In the genomic region with DNA sequence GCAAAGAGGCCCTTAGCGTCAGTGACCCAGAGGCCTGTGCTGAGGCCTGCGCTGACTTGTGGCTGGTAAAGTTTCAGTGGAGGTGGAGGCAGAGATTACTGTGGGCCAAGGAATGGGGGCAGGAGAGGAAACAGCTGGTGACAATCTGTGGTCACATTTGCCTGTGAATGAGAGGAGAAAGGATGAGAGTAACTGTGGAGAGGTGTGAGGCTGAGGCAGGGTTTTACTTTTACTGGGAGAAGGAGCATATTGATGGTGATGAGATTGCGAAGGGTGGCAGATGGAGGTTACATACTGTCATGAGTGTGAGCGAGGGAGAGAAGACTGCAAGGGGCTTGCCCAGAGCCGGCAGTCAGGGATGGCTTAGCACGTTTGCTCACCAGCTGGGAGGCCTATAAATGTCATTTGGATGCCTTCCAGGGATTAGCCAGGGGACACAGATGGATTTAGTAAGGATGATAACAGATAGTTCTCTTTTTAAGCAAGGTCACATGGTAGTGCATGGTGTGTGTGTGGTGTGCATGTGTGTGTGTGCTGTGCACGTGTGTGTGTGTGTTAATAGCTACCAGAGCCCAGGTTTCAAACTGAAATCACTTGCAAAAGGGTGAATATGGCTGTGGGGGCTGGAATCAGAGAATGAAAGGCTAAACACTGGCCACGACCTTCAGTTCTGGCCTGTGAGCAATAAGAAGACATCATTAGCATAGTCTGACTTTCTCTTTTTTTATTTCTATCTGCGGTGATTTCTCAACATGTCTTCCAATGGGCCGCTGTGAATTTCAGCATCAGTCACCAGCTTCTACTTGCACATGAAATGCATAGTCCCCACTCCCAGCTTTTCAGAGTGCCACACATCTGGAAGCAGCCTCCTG, we compare ENCODE assay signal across 10 cellular contexts.
DNase-seq lines count a peak whose midpoint lies in the region; ATAC-seq and TF ChIP-seq lines count a peak whose summit lies in the region.
"Had no signal": no experiment of that assay in that cellular context is flagged by ENCODE, and none has a peak within 500 bp of the region (broad histone marks: within the 10 kb centered on the region; RNA-seq: fewer than 3 reads in every experiment).

No MANE protein-coding gene starts in this region.

- H3K4me1 ChIP-seq in esophagus muscularis mucosa = peaks cover 13 to 27% (median 23%) of the 10 kb centered on the region in 4 donors
- no peaks in the 10 kb centered on the region for H3K4me1 ChIP-seq in smooth muscle cell (ENCODE audit: low read depth)

- peak overlapping the region; percentile 2 for H3K4me2 ChIP-seq in smooth muscle cell

- intact Hi-C loops in esophagus muscularis mucosa (cut with DNase I) = no loop called here
- intact Hi-C loops in activated CD4-positive, alpha-beta T cell treated with anti-CD3 and anti-CD28 coated beads, Interleukin-2, amount 10 ng/mL, durations not matched to agents 24 days and 14 days (cut with micrococcal nuclease) = no loop called here

- 59% methylated on average over 10 of the region's 10 CpGs for WGBS in esophagus muscularis mucosa
- 26% methylated on average over 10 of the region's 10 CpGs for WGBS in smooth muscle cell (ENCODE audit: low lambda C conversion rate)

- H3K4me1 Mint-ChIP-seq in endothelial cell (ENCODE audit: unreplicated experiment) = no peaks in the 10 kb centered on the region
- peaks cover 6% of the 10 kb centered on the region for H3K4me1 Mint-ChIP-seq in activated CD4-positive, alpha-beta T cell treated with anti-CD3 and anti-CD28 coated beads, Interleukin-2, amount 10 ng/mL, durations not matched to agents 24 days and 14 days
- peaks cover 8% of the 10 kb centered on the region for H3K4me1 Mint-ChIP-seq in chondrocyte (ENCODE audit: low read depth)

- no peaks in the 10 kb centered on the region for H3K27me3 ChIP-seq in esophagus muscularis mucosa
- no peaks in the 10 kb centered on the region for H3K27me3 ChIP-seq in smooth muscle cell (ENCODE audit: low read depth)

- TF ChIP-seq EP300 in esophagus muscularis mucosa (IDR thresholded peaks at IDR 0.05) = no peak

- no peak overlapping the region for H3K9ac ChIP-seq in smooth muscle cell (ENCODE audit: low read depth)

- H3K27me3 Mint-ChIP-seq in endothelial cell (ENCODE audit: unreplicated experiment) (peaks cover 4% of the 10 kb centered on the region), chondrocyte (ENCODE audit: low read depth) (no peaks in the 10 kb centered on the region)
- peaks cover 10% of the 10 kb centered on the region for H3K27me3 Mint-ChIP-seq in activated CD4-positive, alpha-beta T cell treated with anti-CD3 and anti-CD28 coated beads, Interleukin-2, amount 10 ng/mL, durations not matched to agents 24 days and 14 days

- H3K4me3 ChIP-seq in esophagus muscularis mucosa (no peak overlapping the region), smooth muscle cell (no peak overlapping the region)

- H3K4me3 Mint-ChIP-seq in endothelial cell (ENCODE audit: unreplicated experiment) = no peak overlapping the region
- H3K4me3 Mint-ChIP-seq in activated CD4-positive, alpha-beta T cell treated with anti-CD3 and anti-CD28 coated beads, Interleukin-2, amount 10 ng/mL, durations not matched to agents 24 days and 14 days = no peak overlapping the region
- no peak overlapping the region for H3K4me3 Mint-ChIP-seq in chondrocyte (ENCODE audit: unreplicated experiment)
- H3K4me3 Mint-ChIP-seq: activated CD4-positive, alpha-beta memory T cell treated with anti-CD3 and anti-CD28 coated beads for 36 hours had no signal

- no peaks in the 10 kb centered on the region for H3K36me3 ChIP-seq in esophagus muscularis mucosa
- no peaks in the 10 kb centered on the region for H3K36me3 ChIP-seq in smooth muscle cell (ENCODE audit: low read depth)

- H4K20me1 ChIP-seq in smooth muscle cell (ENCODE audit: low read depth) = no peaks in the 10 kb centered on the region

- no peaks in the 10 kb centered on the region for H3K79me2 ChIP-seq in smooth muscle cell (ENCODE audit: low read depth)

- peak; percentile 2 for DNase-seq in NCI-H2171 (lab: John Stamatoyannopoulos, UW)
- DNase-seq in esophagus muscularis mucosa (ENCODE audit: extremely low spot score) = peak; percentile 86
- DNase-seq in smooth muscle cell (lab: John Stamatoyannopoulos, UW; ENCODE audit: unreplicated experiment) = no peak
- DNase-seq in endothelial cell (ENCODE audit: low spot score) = no peak
- no peak for DNase-seq in NCI-H1092 (lab: John Stamatoyannopoulos, UW)
- DNase-seq in activated CD4-positive, alpha-beta T cell treated with anti-CD3 and anti-CD28 coated beads, Interleukin-2, amount 10 ng/mL, durations not matched to agents 24 days and 14 days = no peak
- no peak for DNase-seq in chondrocyte (ENCODE audit: low spot score)
- DNase-seq: activated CD4-positive, alpha-beta memory T cell treated with anti-CD3 and anti-CD28 coated beads for 36 hours; GOT3 had no signal

- no peak overlapping the region for H2AFZ ChIP-seq in smooth muscle cell (ENCODE audit: low read depth)

- no peak for TF ChIP-seq POLR2A in esophagus muscularis mucosa (IDR thresholded peaks at IDR 0.05; ENCODE audit: low read depth)

- ATAC-seq in GM18868 (IDR thresholded peaks at IDR 0.05; ENCODE audit: unreplicated experiment) = peak; percentile 59

- H3F3A ChIP-seq in smooth muscle cell (ENCODE audit: low read depth) = peaks cover 6% of the 10 kb centered on the region

- no peak overlapping the region for H3K27ac ChIP-seq in esophagus muscularis mucosa (replicated peaks in 1 of 4)
- H3K27ac ChIP-seq in smooth muscle cell (ENCODE audit: low read depth) = no peak overlapping the region

- H3K9me3 Mint-ChIP-seq in endothelial cell (ENCODE audit: unreplicated experiment) (no peaks in the 10 kb centered on the region), chondrocyte (ENCODE audit: low read depth) (peaks cover 8% of the 10 kb centered on the region)
- H3K9me3 Mint-ChIP-seq in activated CD4-positive, alpha-beta T cell treated with anti-CD3 and anti-CD28 coated beads, Interleukin-2, amount 10 ng/mL, durations not matched to agents 24 days and 14 days = no peaks in the 10 kb centered on the region
- H3K9me3 Mint-ChIP-seq: activated CD4-positive, alpha-beta memory T cell treated with anti-CD3 and anti-CD28 coated beads for 36 hours had no signal

- TF ChIP-seq CTCF in esophagus muscularis mucosa (IDR thresholded peaks at IDR 0.05) (no peak), smooth muscle cell (IDR thresholded peaks at IDR 0.05; ENCODE audit: borderline replicate concordance, insufficient read depth, poor library complexity, severe bottlenecking) (no peak), endothelial cell (IDR thresholded peaks at IDR 0.05; ENCODE audit: unreplicated experiment) (no peak), chondrocyte (IDR thresholded peaks at IDR 0.05) (no peak)

- H3K9me3 ChIP-seq in esophagus muscularis mucosa = no peaks in the 10 kb centered on the region
- H3K9me3 ChIP-seq in smooth muscle cell (replicated peaks; ENCODE audit: low read depth) = no peaks in the 10 kb centered on the region

- H3K36me3 Mint-ChIP-seq in endothelial cell (ENCODE audit: low read depth, unreplicated experiment) = peaks cover 4% of the 10 kb centered on the region
- H3K36me3 Mint-ChIP-seq in activated CD4-positive, alpha-beta T cell treated with anti-CD3 and anti-CD28 coated beads, Interleukin-2, amount 10 ng/mL, durations not matched to agents 24 days and 14 days (ENCODE audit: low read depth) = no peaks in the 10 kb centered on the region
- H3K36me3 Mint-ChIP-seq in chondrocyte (ENCODE audit: low read depth) = peaks cover 2% of the 10 kb centered on the region
- H3K36me3 Mint-ChIP-seq: activated CD4-positive, alpha-beta memory T cell treated with anti-CD3 and anti-CD28 coated beads for 36 hours had no signal

- no peak overlapping the region for H3K27ac Mint-ChIP-seq in endothelial cell (ENCODE audit: unreplicated experiment)
- H3K27ac Mint-ChIP-seq in activated CD4-positive, alpha-beta T cell treated with anti-CD3 and anti-CD28 coated beads, Interleukin-2, amount 10 ng/mL, durations not matched to agents 24 days and 14 days = no peak overlapping the region
- H3K27ac Mint-ChIP-seq in chondrocyte (ENCODE audit: unreplicated experiment) = no peak overlapping the region
- H3K27ac Mint-ChIP-seq: activated CD4-positive, alpha-beta memory T cell treated with anti-CD3 and anti-CD28 coated beads for 36 hours had no signal

Comparison
In these comparisons a context has a peak if more than half of its experiments do, and no peak if none do; other contexts are left out.
1. DNase-seq: peak in NCI-H2171 (single experiment) and esophagus muscularis mucosa (single experiment); none in smooth muscle cell (single experiment), endothelial cell (single experiment), NCI-H1092 (single experiment), activated CD4-positive, alpha-beta T cell treated with anti-CD3 and anti-CD28 coated beads, Interleukin-2, amount 10 ng/mL, durations not matched to agents 24 days and 14 days (single experiment) and chondrocyte (single experiment).